ENCODE assay signal across 8 cellular contexts in genomic region chr19:7652061-7652641, GRCh38. TPM values are rescaled to one million over a fixed set of nuclear protein-coding genes. Genes with fewer than 3 reads are reported as not detected.
A peak's percentile ranks its signal among the peaks of the same experiment; 100 is the strongest.
DNase-seq lines count a peak whose midpoint lies in the region; ATAC-seq, FAIRE-seq and TF ChIP-seq lines count a peak whose summit lies in the region.

No MANE protein-coding gene starts in this region.

- H3K9me3 ChIP-seq in kidney (ENCODE audit: control insufficient read depth in 1 of 2, low read length in 2 of 2), result no peaks in the 10 kb centered on the region

- intact Hi-C loops in kidney (cut with DNase I), result no loop called here

- H3K4me3 ChIP-seq in H7 (ENCODE audit: insufficient read depth, low read depth, low read length) (peak overlapping the region; percentile 16), cardiac fibroblast (replicated peaks in 1 of 2; ENCODE audit: low read depth in 2 of 2, low read length in 2 of 2) (peak overlapping the region in 1 of 2 donors; percentile 17), kidney (ENCODE audit: low read length in 2 of 2) (no peak overlapping the region)

- H3K27ac ChIP-seq in kidney (ENCODE audit: low read depth in 2 of 2, low read length in 2 of 2), result no peak overlapping the region

- peaks cover 0 to 3% of the 10 kb centered on the region in 2 donors for H3K4me1 ChIP-seq in kidney (ENCODE audit: control insufficient read depth in 1 of 2, insufficient read depth in 1 of 2, low read depth in 1 of 2, low read length in 2 of 2)

- peak; percentile 78 to 80 for ATAC-seq in activated CD4-positive, CD25-positive, alpha-beta regulatory T cell treated with anti-CD3 and anti-CD28 coated beads, Interleukin-2, amount 50 U/mL, for 24 hours
- no peak for ATAC-seq in HG03457 (IDR thresholded peaks at IDR 0.05; ENCODE audit: unreplicated experiment)

- TF ChIP-seq CTCF in cardiac fibroblast (IDR thresholded peaks at IDR 0.05; ENCODE audit: low read depth, low read length) (peak; percentile 96), kidney (IDR thresholded peaks at IDR 0.05; ENCODE audit: borderline replicate concordance, extremely low read depth, insufficient read depth) (peak; percentile 97)

- DNase-seq in AG08396 (ENCODE audit: low spot score) (peak; percentile 88), H7 (peak; percentile 96), NCI-H345 (lab: John Stamatoyannopoulos, UW) (peak; percentile 72), cardiac fibroblast (ENCODE audit: low read depth in 2 of 2) (peak; percentile 72 to 81), kidney (peak; percentile 86)
- peak; percentile 78 to 81 for DNase-seq in stimulated activated CD4-positive, alpha-beta T cell treated with anti-CD3 and anti-CD28 coated beads, Interleukin-15, amount 100 ng/mL, for 1 hour (ENCODE audit: low read depth in 1 of 2, low spot score in 1 of 2)

- H3K9ac ChIP-seq in kidney (ENCODE audit: low read length in 2 of 2), result no peak overlapping the region

- H3K27me3 ChIP-seq in H7 (ENCODE audit: control insufficient read depth, insufficient read depth, low read length), result peaks cover 9% of the 10 kb centered on the region

- peak; percentile 29 for FAIRE-seq in kidney (lab: Jason Lieb, UNC)

- H3K36me3 ChIP-seq in H7 (replicated peaks; ENCODE audit: control insufficient read depth, insufficient read depth, low read length) (no peaks in the 10 kb centered on the region), kidney (ENCODE audit: control insufficient read depth in 1 of 2, insufficient read depth in 2 of 2, low read length in 2 of 2) (no peaks in the 10 kb centered on the region)

RNA-seq across cellular contexts. Expression of gene STXBP2, which starts 15.2 kb away (rescaled TPM):
- 17.3 and 25.9 TPM in 2 replicates for total RNA-seq in H7 (2014; rRNA removed; shearing (Covaris generic))
- 136 TPM for total RNA-seq in kidney
- 74.8 TPM for polyA plus RNA-seq in kidney (ENCODE audit: insufficient read depth, low read depth, low replicate concordance)

RNA-seq across cellular contexts. Expression of gene RETN, which starts 16.7 kb away (rescaled TPM):
- not detected in 2 replicates for total RNA-seq in H7 (2014; rRNA removed; shearing (Covaris generic))
- total RNA-seq in kidney, result 1.1 TPM
- not detected for polyA plus RNA-seq in kidney (ENCODE audit: insufficient read depth, low read depth, low replicate concordance)

RNA-seq across cellular contexts. Expression of gene PCP2, which starts 18.6 kb away (rescaled TPM):
- total RNA-seq in H7 (2014; rRNA removed; shearing (Covaris generic)), result not detected in 2 replicates
- 6.1 TPM for total RNA-seq in kidney
- polyA plus RNA-seq in kidney (ENCODE audit: insufficient read depth, low read depth, low replicate concordance), result 8.9 TPM

RNA-seq across cellular contexts. Expression of gene PET100, which starts 22.6 kb away (rescaled TPM):
- total RNA-seq in H7 (2014; rRNA removed; shearing (Covaris generic)), result 24.0 and 27.7 TPM in 2 replicates
- 112 TPM for total RNA-seq in kidney
- polyA plus RNA-seq in kidney (ENCODE audit: insufficient read depth, low read depth, low replicate concordance), result 181 TPM

RNA-seq across cellular contexts. Expression of gene XAB2, which starts 22.8 kb away (rescaled TPM):
- 79.6 and 81.1 TPM in 2 replicates for total RNA-seq in H7 (2014; rRNA removed; shearing (Covaris generic))
- total RNA-seq in kidney, result 44.4 TPM
- 34.2 TPM for polyA plus RNA-seq in kidney (ENCODE audit: insufficient read depth, low read depth, low replicate concordance)
